ENCODE assay signal across 22 cellular contexts in genomic region chr5:155293605-155294178, GRCh38.
DNase-seq lines count a peak whose midpoint lies in the region; ATAC-seq and TF ChIP-seq lines count a peak whose summit lies in the region.
"Had no signal": no experiment of that assay in that cellular context is flagged by ENCODE, and none has a peak within 500 bp of the region (broad histone marks: within the 10 kb centered on the region; RNA-seq: fewer than 3 reads in every experiment).

No MANE protein-coding gene starts in this region.

- H3K9me2 ChIP-seq in SK-N-SH: no peaks in the 10 kb centered on the region

- DNase-seq in NCI-H1105 treated with DMSO at 0.1 percent for 48 hours (lab: John Stamatoyannopoulos, UW) (peak; percentile 21), NCI-H1105 (lab: John Stamatoyannopoulos, UW) (no peak), NCI-H1436 (lab: John Stamatoyannopoulos, UW) (peak; percentile 31), NCI-H524 (lab: John Stamatoyannopoulos, UW) (peak; percentile 99), SK-N-SH (peak; percentile 75), GM13977 (ENCODE audit: low spot score) (no peak), HT-29 (ENCODE audit: low spot score) (no peak)
- DNase-seq in activated naive CD4-positive, alpha-beta T cell treated with anti-CD3 and anti-CD28 coated beads, Interleukin-2, amount 50 U/mL, for 72 hours (ENCODE audit: low spot score in 2 of 2): no peak
- DNase-seq: Calu3; CD4-positive, alpha-beta T cell; GDM1; GOT3; KBM-7; NCI-H1048; NCI-H2107; T-cell; T1000 had no signal

- peak in 1 of 2 experiments; percentile 87; a peak in 2 of 4 replicates for TF ChIP-seq EP300 in SK-N-SH (IDR thresholded peaks at IDR 0.05; ENCODE audit: borderline replicate concordance in 1 of 2, low read depth in 1 of 2, low read length in 1 of 2)

- POLR2A ChIA-PET in SK-N-SH (lab: Yijun Ruan, JAX): no interaction called here

- ATAC-seq in activated naive CD4-positive, alpha-beta T cell treated with anti-CD3 and anti-CD28 coated beads, Interleukin-2, amount 50 U/mL, for 72 hours: no peak
- ATAC-seq: GM12878, Panc1, T-cell had no signal

- H2AFZ ChIP-seq in SK-N-SH (ENCODE audit: low read depth): no peak overlapping the region

- no peak overlapping the region for H3K4me3 ChIP-seq in SK-N-SH (ENCODE audit: low read depth in 2 of 2, low read length in 1 of 2)
- H3K4me3 ChIP-seq: GM12878 had no signal

- 23% methylated on average over 4 of the region's 4 CpGs for WGBS in SK-N-SH (ENCODE audit: low lambda C conversion rate)

- TF ChIP-seq CTCF in SK-N-SH (IDR thresholded peaks at IDR 0.05) (no peak), GM13977 (IDR thresholded peaks at IDR 0.05; ENCODE audit: extremely low read depth, insufficient read depth, missing control alignments) (no peak)

- H3K9ac ChIP-seq in SK-N-SH: no peak overlapping the region

- peak overlapping the region in 1 of 2 experiments; percentile 39; a peak in 1 of 4 replicates for H3K27ac ChIP-seq in SK-N-SH (ENCODE audit: low read depth in 2 of 2, low read length in 1 of 2)
- H3K27ac ChIP-seq: 22Rv1, HL-60 had no signal

- in situ Hi-C loops in GM13977 (cut with MboI; ENCODE audit: low pct_unique_long_range_greater_than_20kb, low sequenced_read_pairs, unreplicated experiment): no loop called here

- TF ChIP-seq RAD21 in SK-N-SH (IDR thresholded peaks at IDR 0.05; ENCODE audit: low read length): no peak

- H3K4me2 ChIP-seq in SK-N-SH: no peak overlapping the region

- no peaks in the 10 kb centered on the region for H4K20me1 ChIP-seq in SK-N-SH (ENCODE audit: insufficient read depth)

- H3K9me3 Mint-ChIP-seq in activated naive CD4-positive, alpha-beta T cell treated with anti-CD3 and anti-CD28 coated beads, Interleukin-2, amount 50 U/mL, for 72 hours: peaks cover 0 to 6% of the 10 kb centered on the region in 2 donors

- no peaks in the 10 kb centered on the region for H3K27me3 ChIP-seq in SK-N-SH (ENCODE audit: insufficient read depth)

- H3K36me3 ChIP-seq in SK-N-SH (replicated peaks in 1 of 2; ENCODE audit: control insufficient read depth in 1 of 2, insufficient read depth in 2 of 2, low read length in 1 of 2): no peaks in the 10 kb centered on the region

- CTCF ChIA-PET in SK-N-SH (lab: Yijun Ruan, JAX): interaction anchor here (2.3 kb wide), 1 partner anchor 10 kb away, joined by 7 read pairs; no protein-coding TSS in a partner anchor

- peaks cover 0 to 2% of the 10 kb centered on the region in 2 experiments; a peak in 2 of 4 replicates for H3K4me1 ChIP-seq in SK-N-SH (ENCODE audit: control insufficient read depth in 1 of 2, insufficient read depth in 2 of 2, low read depth in 1 of 2, low read length in 1 of 2)

- no peak overlapping the region for H3K27ac Mint-ChIP-seq in activated naive CD4-positive, alpha-beta T cell treated with anti-CD3 and anti-CD28 coated beads, Interleukin-2, amount 50 U/mL, for 72 hours
- H3K27ac Mint-ChIP-seq: B cell; CD4-positive, alpha-beta T cell; T-cell had no signal

- no peaks in the 10 kb centered on the region for H3K79me2 ChIP-seq in SK-N-SH (ENCODE audit: insufficient read depth)

- H3K36me3 Mint-ChIP-seq in activated naive CD4-positive, alpha-beta T cell treated with anti-CD3 and anti-CD28 coated beads, Interleukin-2, amount 50 U/mL, for 72 hours: no peaks in the 10 kb centered on the region
- H3K36me3 Mint-ChIP-seq: T-cell had no signal

- no peaks in the 10 kb centered on the region for H3F3A ChIP-seq in SK-N-SH (replicated peaks; ENCODE audit: insufficient read depth)

- H3K9me3 ChIP-seq in SK-N-SH: no peaks in the 10 kb centered on the region

TF ChIP-seq in SK-N-SH, 30 proteins besides CTCF, POLR2A, EP300 and RAD21 (continues in another document):
- TF ChIP-seq TAF1 (IDR thresholded peaks at IDR 0.05; ENCODE audit: borderline replicate concordance, low read depth, low read length) (no peak), ELF1 (IDR thresholded peaks at IDR 0.05) (no peak), GATA2 (CRISPR knock-in tag; IDR thresholded peaks at IDR 0.05) (peak; percentile 71), SMC3 (IDR thresholded peaks at IDR 0.05; ENCODE audit: low read depth, low read length) (no peak), YY1 (IDR thresholded peaks at IDR 0.05; ENCODE audit: low read depth) (no peak), SIN3A (IDR thresholded peaks at IDR 0.05; ENCODE audit: borderline replicate concordance, low read depth, low read length) (no peak), MXI1 (IDR thresholded peaks at IDR 0.05; ENCODE audit: low read depth, low read length) (no peak; the same call in 1 of the 2 replicates), RCOR1 (IDR thresholded peaks at IDR 0.05; ENCODE audit: low read length) (peak; percentile 85), POLR2AphosphoS5 (IDR thresholded peaks at IDR 0.05; ENCODE audit: low read depth, low read length) (no peak), NFIC (IDR thresholded peaks at IDR 0.05; ENCODE audit: borderline replicate concordance) (no peak), RFX5 (IDR thresholded peaks at IDR 0.05; ENCODE audit: low read length) (no peak), CHD2 (IDR thresholded peaks at IDR 0.05; ENCODE audit: low read length, partially characterized antibody) (peak; percentile 65), FOSL2 (IDR thresholded peaks at IDR 0.05; ENCODE audit: borderline replicate concordance, low read depth) (no peak), GABPA (IDR thresholded peaks at IDR 0.05; ENCODE audit: low read depth) (no peak), EZH2phosphoT487 (IDR thresholded peaks at IDR 0.05; ENCODE audit: borderline replicate concordance, low read depth) (no peak), JUND (IDR thresholded peaks at IDR 0.05) (no peak), FOXJ3 (CRISPR knock-in tag; IDR thresholded peaks at IDR 0.05) (0 out of 2 replicates have a peak, but pooled peaks have one; percentile 25), RXRA (IDR thresholded peaks at IDR 0.05; ENCODE audit: borderline replicate concordance, low read depth) (no peak), TEAD4 (IDR thresholded peaks at IDR 0.05; ENCODE audit: borderline replicate concordance, insufficient read depth) (no peak)
- TF ChIP-seq, protein P1, sequence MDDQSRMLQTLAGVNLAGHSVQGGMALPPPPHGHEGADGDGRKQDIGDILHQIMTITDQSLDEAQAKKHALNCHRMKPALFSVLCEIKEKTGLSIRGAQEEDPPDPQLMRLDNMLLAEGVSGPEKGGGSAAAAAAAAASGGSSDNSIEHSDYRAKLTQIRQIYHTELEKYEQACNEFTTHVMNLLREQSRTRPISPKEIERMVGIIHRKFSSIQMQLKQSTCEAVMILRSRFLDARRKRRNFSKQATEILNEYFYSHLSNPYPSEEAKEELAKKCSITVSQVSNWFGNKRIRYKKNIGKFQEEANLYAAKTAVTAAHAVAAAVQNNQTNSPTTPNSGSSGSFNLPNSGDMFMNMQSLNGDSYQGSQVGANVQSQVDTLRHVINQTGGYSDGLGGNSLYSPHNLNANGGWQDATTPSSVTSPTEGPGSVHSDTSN (IDR thresholded peaks at IDR 0.05): no peak
- TF ChIP-seq, protein P2, sequence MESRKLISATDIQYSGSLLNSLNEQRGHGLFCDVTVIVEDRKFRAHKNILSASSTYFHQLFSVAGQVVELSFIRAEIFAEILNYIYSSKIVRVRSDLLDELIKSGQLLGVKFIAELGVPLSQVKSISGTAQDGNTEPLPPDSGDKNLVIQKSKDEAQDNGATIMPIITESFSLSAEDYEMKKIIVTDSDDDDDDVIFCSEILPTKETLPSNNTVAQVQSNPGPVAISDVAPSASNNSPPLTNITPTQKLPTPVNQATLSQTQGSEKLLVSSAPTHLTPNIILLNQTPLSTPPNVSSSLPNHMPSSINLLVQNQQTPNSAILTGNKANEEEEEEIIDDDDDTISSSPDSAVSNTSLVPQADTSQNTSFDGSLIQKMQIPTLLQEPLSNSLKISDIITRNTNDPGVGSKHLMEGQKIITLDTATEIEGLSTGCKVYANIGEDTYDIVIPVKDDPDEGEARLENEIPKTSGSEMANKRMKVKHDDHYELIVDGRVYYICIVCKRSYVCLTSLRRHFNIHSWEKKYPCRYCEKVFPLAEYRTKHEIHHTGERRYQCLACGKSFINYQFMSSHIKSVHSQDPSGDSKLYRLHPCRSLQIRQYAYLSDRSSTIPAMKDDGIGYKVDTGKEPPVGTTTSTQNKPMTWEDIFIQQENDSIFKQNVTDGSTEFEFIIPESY (IDR thresholded peaks at IDR 0.05; ENCODE audit: borderline replicate concordance, low read depth): no peak
- TF ChIP-seq, protein P3, sequence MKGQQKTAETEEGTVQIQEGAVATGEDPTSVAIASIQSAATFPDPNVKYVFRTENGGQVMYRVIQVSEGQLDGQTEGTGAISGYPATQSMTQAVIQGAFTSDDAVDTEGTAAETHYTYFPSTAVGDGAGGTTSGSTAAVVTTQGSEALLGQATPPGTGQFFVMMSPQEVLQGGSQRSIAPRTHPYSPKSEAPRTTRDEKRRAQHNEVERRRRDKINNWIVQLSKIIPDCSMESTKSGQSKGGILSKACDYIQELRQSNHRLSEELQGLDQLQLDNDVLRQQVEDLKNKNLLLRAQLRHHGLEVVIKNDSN (IDR thresholded peaks at IDR 0.05; ENCODE audit: borderline replicate concordance, low read depth): no peak
- TF ChIP-seq, protein P4, sequence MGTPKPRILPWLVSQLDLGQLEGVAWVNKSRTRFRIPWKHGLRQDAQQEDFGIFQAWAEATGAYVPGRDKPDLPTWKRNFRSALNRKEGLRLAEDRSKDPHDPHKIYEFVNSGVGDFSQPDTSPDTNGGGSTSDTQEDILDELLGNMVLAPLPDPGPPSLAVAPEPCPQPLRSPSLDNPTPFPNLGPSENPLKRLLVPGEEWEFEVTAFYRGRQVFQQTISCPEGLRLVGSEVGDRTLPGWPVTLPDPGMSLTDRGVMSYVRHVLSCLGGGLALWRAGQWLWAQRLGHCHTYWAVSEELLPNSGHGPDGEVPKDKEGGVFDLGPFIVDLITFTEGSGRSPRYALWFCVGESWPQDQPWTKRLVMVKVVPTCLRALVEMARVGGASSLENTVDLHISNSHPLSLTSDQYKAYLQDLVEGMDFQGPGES (IDR thresholded peaks at IDR 0.05; ENCODE audit: low read depth, low read length): no peak
- TF ChIP-seq, protein P5, sequence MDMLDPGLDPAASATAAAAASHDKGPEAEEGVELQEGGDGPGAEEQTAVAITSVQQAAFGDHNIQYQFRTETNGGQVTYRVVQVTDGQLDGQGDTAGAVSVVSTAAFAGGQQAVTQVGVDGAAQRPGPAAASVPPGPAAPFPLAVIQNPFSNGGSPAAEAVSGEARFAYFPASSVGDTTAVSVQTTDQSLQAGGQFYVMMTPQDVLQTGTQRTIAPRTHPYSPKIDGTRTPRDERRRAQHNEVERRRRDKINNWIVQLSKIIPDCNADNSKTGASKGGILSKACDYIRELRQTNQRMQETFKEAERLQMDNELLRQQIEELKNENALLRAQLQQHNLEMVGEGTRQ (IDR thresholded peaks at IDR 0.05; ENCODE audit: borderline replicate concordance, low read depth, low read length): no peak
- TF ChIP-seq, protein P6, sequence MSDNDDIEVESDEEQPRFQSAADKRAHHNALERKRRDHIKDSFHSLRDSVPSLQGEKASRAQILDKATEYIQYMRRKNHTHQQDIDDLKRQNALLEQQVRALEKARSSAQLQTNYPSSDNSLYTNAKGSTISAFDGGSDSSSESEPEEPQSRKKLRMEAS (IDR thresholded peaks at IDR 0.05; ENCODE audit: low read depth): no peak

Comparison
In these comparisons a context has a peak if more than half of its experiments do, and no peak if none do; other contexts are left out.
1. DNase-seq: peak in NCI-H1105 treated with DMSO at 0.1 percent for 48 hours (single experiment), NCI-H1436 (single experiment), NCI-H524 (2 of 2) and SK-N-SH (single experiment); none in NCI-H1105 (single experiment), GM13977 (single experiment), activated naive CD4-positive, alpha-beta T cell treated with anti-CD3 and anti-CD28 coated beads, Interleukin-2, amount 50 U/mL, for 72 hours (0 of 2) and HT-29 (single experiment).